In genomic region chr11:62572431-62572830, GRCh38 we compare ENCODE assay signal across 1 cellular context.
TF ChIP-seq lines count a peak whose summit lies in the region.

No MANE protein-coding gene starts in this region.

TF ChIP-seq in endothelial cell of umbilical vein, 7 proteins besides CTCF, POLR2A, EP300 and RAD21:
- no peak for TF ChIP-seq GATA2 (IDR thresholded peaks at IDR 0.05; ENCODE audit: insufficient read depth, insufficient read length, low read depth, low read length)
- no peak for TF ChIP-seq FOS (IDR thresholded peaks at IDR 0.05; ENCODE audit: borderline replicate concordance, insufficient read depth, low read length)
- no peak for TF ChIP-seq POLR2AphosphoS5 (IDR thresholded peaks at IDR 0.05; ENCODE audit: insufficient read depth, low read depth, low read length)
- no peak for TF ChIP-seq JUN (IDR thresholded peaks at IDR 0.05; ENCODE audit: borderline replicate concordance, insufficient read depth, insufficient read length, low read depth)
- no peak for TF ChIP-seq EZH2 (IDR thresholded peaks at IDR 0.05; ENCODE audit: borderline replicate concordance, low read depth, low read length, severe bottlenecking)
- TF ChIP-seq MYC (IDR thresholded peaks at IDR 0.05; ENCODE audit: low read depth, low read length): no peak
- no peak for TF ChIP-seq MAX (IDR thresholded peaks at IDR 0.05; ENCODE audit: insufficient read depth, insufficient read length)
TF ChIP-seq in endothelial cell of umbilical vein: peak in this region for 0.
